9 cellular contexts compared by ENCODE assay signal in genomic region chr17:82917656-82918345, GRCh38.
DNase-seq lines count a peak whose midpoint lies in the region; ATAC-seq and TF ChIP-seq lines count a peak whose summit lies in the region.
"Had no signal": no experiment of that assay in that cellular context is flagged by ENCODE, and none has a peak within 500 bp of the region (broad histone marks: within the 10 kb centered on the region; RNA-seq: fewer than 3 reads in every experiment).

No MANE protein-coding gene starts in this region.

- H3K27me3 Mint-ChIP-seq in progenitor cell of endocrine pancreas: no peaks in the 10 kb centered on the region
- H3K27me3 Mint-ChIP-seq: IgD-negative memory B cell had no signal

- peak; percentile 39 for TF ChIP-seq CTCF in cardiac fibroblast (IDR thresholded peaks at IDR 0.05; ENCODE audit: low read depth, low read length)
- TF ChIP-seq CTCF in progenitor cell of endocrine pancreas (IDR thresholded peaks at IDR 0.05; ENCODE audit: unreplicated experiment): peak; percentile 44

- DNase-seq in EH (ENCODE audit: low read depth) (peak; percentile 18), NOMO-1 treated with DMSO at 0.1 percent for 48 hours (lab: John Stamatoyannopoulos, UW; ENCODE audit: unreplicated experiment) (peak; percentile 50), cardiac fibroblast (ENCODE audit: low read depth in 2 of 2) (peak; percentile 51 to 57), progenitor cell of endocrine pancreas (ENCODE audit: low spot score, unreplicated experiment) (no peak), NCI-H1694 (lab: John Stamatoyannopoulos, UW) (no peak), DMS153 (lab: John Stamatoyannopoulos, UW) (no peak)

- H3K4me3 Mint-ChIP-seq in progenitor cell of endocrine pancreas (ENCODE audit: low read depth): no peak overlapping the region

- peaks cover 27% of the 10 kb centered on the region for H3K36me3 Mint-ChIP-seq in progenitor cell of endocrine pancreas (ENCODE audit: insufficient read depth)

- no peak overlapping the region for H3K4me3 ChIP-seq in cardiac fibroblast (replicated peaks in 1 of 2; ENCODE audit: low read depth in 2 of 2, low read length in 2 of 2)

- ATAC-seq in HG03097 (IDR thresholded peaks at IDR 0.05; ENCODE audit: low FRiP score, unreplicated experiment): no peak
- ATAC-seq in GM21367 (IDR thresholded peaks at IDR 0.05; ENCODE audit: unreplicated experiment): no peak

- no peak overlapping the region for H3K27ac Mint-ChIP-seq in progenitor cell of endocrine pancreas
- H3K27ac Mint-ChIP-seq: IgD-negative memory B cell had no signal

- H3K9me3 Mint-ChIP-seq in progenitor cell of endocrine pancreas (ENCODE audit: low read depth): no peaks in the 10 kb centered on the region
- H3K9me3 Mint-ChIP-seq: IgD-negative memory B cell had no signal

- H3K4me1 Mint-ChIP-seq in progenitor cell of endocrine pancreas (ENCODE audit: low read depth): peaks cover 2% of the 10 kb centered on the region

Comparison
In these comparisons a context has a peak if more than half of its experiments do, and no peak if none do; other contexts are left out.
1. DNase-seq: peak in EH (single experiment), NOMO-1 treated with DMSO at 0.1 percent for 48 hours (single experiment) and cardiac fibroblast (2 of 2); none in progenitor cell of endocrine pancreas (single experiment), NCI-H1694 (single experiment) and DMS153 (single experiment).